In genomic region chr16:75622762-75623605, GRCh38 we compare ENCODE assay signal across 8 cellular contexts. TPM values are rescaled to one million over a fixed set of nuclear protein-coding genes. Genes with fewer than 3 reads are reported as not detected.
DNase-seq lines count a peak whose midpoint lies in the region; ATAC-seq and TF ChIP-seq lines count a peak whose summit lies in the region.

TSS of gene ADAT1 (minus strand) at chr16:75623281. CDS start at chr16:75620799, 2,482 bp downstream.

- H3K27me3 ChIP-seq in AG04450 (ENCODE audit: control insufficient read depth, insufficient read depth, low read length): no peaks in the 10 kb centered on the region

- peak; percentile 97 for ATAC-seq in GM18909 (IDR thresholded peaks at IDR 0.05; ENCODE audit: poor library complexity, unreplicated experiment)
- ATAC-seq in HG03175 (IDR thresholded peaks at IDR 0.05; ENCODE audit: unreplicated experiment): peak; percentile 97
- ATAC-seq in WTC11: peak; percentile 96

- no peaks in the 10 kb centered on the region for H3K9me3 Mint-ChIP-seq in WTC11

- DNase-seq in AG04450 (ENCODE audit: low read depth, low spot score): peak; percentile 94
- DNase-seq in NCI-H226: peak; percentile 99
- DNase-seq in WTC11 (ENCODE audit: low spot score): peak; percentile 98
- DNase-seq in cardiac fibroblast (ENCODE audit: low read depth in 2 of 2): peak; percentile 98 to 99
- DNase-seq in iPS-NIHi7 (ENCODE audit: extremely low spot score): peak; percentile 97
- DNase-seq in smooth muscle cell of the brain vasculature (ENCODE audit: low read depth, low spot score): peak; percentile 96

- TF ChIP-seq CTCF in AG04450 (IDR thresholded peaks at IDR 0.05; ENCODE audit: low read depth, low read length) (no peak), WTC11 (IDR thresholded peaks at IDR 0.05) (no peak), cardiac fibroblast (IDR thresholded peaks at IDR 0.05; ENCODE audit: low read depth, low read length) (no peak)

- H3K4me3 ChIP-seq in AG04450 (ENCODE audit: low read depth, low read length): peak within 1 kb of the TSS; percentile 85
- peak within 1 kb of the TSS; percentile 79 to 82 for H3K4me3 ChIP-seq in cardiac fibroblast (replicated peaks in 1 of 2; ENCODE audit: low read depth in 2 of 2, low read length in 2 of 2)

- H3K4me1 Mint-ChIP-seq in WTC11: peaks cover 15% of the 10 kb centered on the region

- H3K27ac ChIP-seq in AG04450 (ENCODE audit: low read depth, low read length): peak within 1 kb of the TSS; percentile 79

- H3K9me3 ChIP-seq in AG04450 (ENCODE audit: control insufficient read depth, insufficient read depth, low read length): no peaks in the 10 kb centered on the region; the same call in 1 of the 2 replicates

- H3K36me3 Mint-ChIP-seq in WTC11: peaks cover 47% of the 10 kb centered on the region

- H3K4me3 Mint-ChIP-seq in WTC11: peak within 1 kb of the TSS; percentile 94

- CTCF ChIA-PET in AG04450 (lab: Charles Lee) (interaction anchor here (0.8 to 4.0 kb wide), 9 partner anchors 17 to 424 kb away, joined by 4 to 34 read pairs (median 6); no protein-coding TSS in a partner anchor), WTC11 (lab: Charles Lee) (interaction anchor here (0.6 to 1.8 kb wide), 12 partner anchors 25 to 642 kb away, joined by 3 to 23 read pairs (median 4); partner anchors contain the start of genes GABARAPL2, KARS1, TERF2IP and TMEM231)

- peak within 1 kb of the TSS; percentile 96 for H3K27ac Mint-ChIP-seq in WTC11

- POLR2A ChIA-PET in AG04450 (lab: Yijun Ruan, JAX) (interaction anchor here (0.5 to 1.4 kb wide), 9 partner anchors 23 to 956 kb away, joined by 3 to 7 read pairs (median 4); partner anchors contain the start of genes CFDP1, GABARAPL2, KARS1 and RFWD3), WTC11 (lab: Charles Lee) (interaction anchor here (0.6 to 1.5 kb wide), 5 partner anchors 19 to 189 kb away, joined by 3 to 11 read pairs (median 4); partner anchors contain the start of genes CFDP1, KARS1 and TERF2IP)

- H3K27me3 Mint-ChIP-seq in WTC11 (ENCODE audit: low read depth): no peaks in the 10 kb centered on the region

TF ChIP-seq in WTC11, 78 proteins besides CTCF, POLR2A, EP300 and RAD21 (continues in another document):
- no peak for TF ChIP-seq JUN (CRISPR knock-in tag; IDR thresholded peaks at IDR 0.05)
- TF ChIP-seq ESRRA (CRISPR knock-in tag; IDR thresholded peaks at IDR 0.05; ENCODE audit: borderline replicate concordance): 0 out of 2 replicates have a peak, but pooled peaks have one; percentile 44
- TF ChIP-seq FOXK1 (CRISPR knock-in tag; IDR thresholded peaks at IDR 0.05): peak; percentile 14; the same call in 1 of the 2 replicates
- TF ChIP-seq ZNF121 (CRISPR knock-in tag; IDR thresholded peaks at IDR 0.05): peak; percentile 62; the same call in 1 of the 2 replicates
- 0 out of 2 replicates have a peak, but pooled peaks have one; percentile 44 for TF ChIP-seq CREB1 (CRISPR knock-in tag; IDR thresholded peaks at IDR 0.05)
- TF ChIP-seq ZNF416 (CRISPR knock-in tag; IDR thresholded peaks at IDR 0.05): 0 out of 2 replicates have a peak, but pooled peaks have one; percentile 36
- peak; percentile 64 for TF ChIP-seq SP1 (CRISPR knock-in tag; conservative IDR thresholded peaks at IDR 0.05)
- TF ChIP-seq USF1 (CRISPR knock-in tag; IDR thresholded peaks at IDR 0.05): 0 out of 2 replicates have a peak, but pooled peaks have one; percentile 20
- TF ChIP-seq PRRX2 (CRISPR knock-in tag; IDR thresholded peaks at IDR 0.05): no peak
- no peak for TF ChIP-seq ZNF423 (CRISPR knock-in tag; IDR thresholded peaks at IDR 0.05)
- peak; percentile 85 for TF ChIP-seq GABPB1 (CRISPR knock-in tag; IDR thresholded peaks at IDR 0.05)
- 0 out of 2 replicates have a peak, but pooled peaks have one; percentile 56 for TF ChIP-seq PREB (CRISPR knock-in tag; IDR thresholded peaks at IDR 0.05; ENCODE audit: borderline replicate concordance)
- 0 out of 2 replicates have a peak, but pooled peaks have one; percentile 24 for TF ChIP-seq FOXP1 (CRISPR knock-in tag; IDR thresholded peaks at IDR 0.05; ENCODE audit: borderline replicate concordance)
- peak; percentile 96 for TF ChIP-seq ARID4B (CRISPR knock-in tag; IDR thresholded peaks at IDR 0.05; ENCODE audit: borderline replicate concordance)
- TF ChIP-seq MAX (CRISPR knock-in tag; IDR thresholded peaks at IDR 0.05): peak; percentile 73; the same call in 1 of the 2 replicates
- TF ChIP-seq ZNF425 (CRISPR knock-in tag; conservative IDR thresholded peaks at IDR 0.05): no peak
- TF ChIP-seq RORB (CRISPR knock-in tag; IDR thresholded peaks at IDR 0.05): no peak

RNA-seq across cellular contexts. Expression of gene ADAT1, which starts in this region (rescaled TPM):
- polyA plus RNA-seq in AG04450 (2011; rRNA removed): 32.2 and 32.5 TPM in 2 replicates
- polyA minus RNA-seq in AG04450 (2011; rRNA and poly(A)+ RNA removed): 24.2 and 31.7 TPM in 2 replicates
- total RNA-seq in WTC11 (2021): 45.3 to 48.1 TPM (median 46.0 TPM) in 3 replicates

Comparison
In these comparisons a context has a peak if more than half of its experiments do, and no peak if none do; other contexts are left out.
1. Peak in every context shown above with its lines: DNase-seq, ATAC-seq, H3K4me3 ChIP-seq and H3K27ac ChIP-seq.